ENCODE assay signal across 8 cellular contexts in genomic region chr7:41134242-41134872, GRCh38.
DNase-seq lines count a peak whose midpoint lies in the region; ATAC-seq and TF ChIP-seq lines count a peak whose summit lies in the region.

No MANE protein-coding gene starts in this region.

- no peaks in the 10 kb centered on the region for H3K9me3 ChIP-seq in upper lobe of right lung
- H3K9me3 ChIP-seq in esophagus muscularis mucosa: no peaks in the 10 kb centered on the region

- no peak for TF ChIP-seq CTCF in upper lobe of right lung (IDR thresholded peaks at IDR 0.05)
- TF ChIP-seq CTCF in progenitor cell of endocrine pancreas (IDR thresholded peaks at IDR 0.05; ENCODE audit: unreplicated experiment): no peak
- no peak for TF ChIP-seq CTCF in esophagus muscularis mucosa (IDR thresholded peaks at IDR 0.05)

- CTCF ChIA-PET in activated CD4-positive, alpha-beta T cell treated with anti-CD3 and anti-CD28 coated beads for 36 hours (lab: Charles Lee): interaction anchor here (0.5 kb wide), 1 partner anchor 599 kb away, joined by 3 read pairs; no protein-coding TSS in a partner anchor
- CTCF ChIA-PET in activated CD4-positive, alpha-beta memory T cell treated with anti-CD3 and anti-CD28 coated beads for 36 hours (lab: Charles Lee): no interaction called here

- no peaks in the 10 kb centered on the region for H3K36me3 Mint-ChIP-seq in activated CD4-positive, alpha-beta T cell treated with anti-CD3 and anti-CD28 coated beads for 36 hours (ENCODE audit: low read depth)
- H3K36me3 Mint-ChIP-seq in activated T-helper 2 cell treated with anti-CD3 and anti-CD28 coated beads, Interferon-gamma antibody, Interleukin-2, Interleukin-4, amounts not matched to agents 10 μg/mL and 5 μg/mL and 100 μg/mL, durations not matched to agents 14 hours and 24 hours and 36 hours (ENCODE audit: low read depth): no peaks in the 10 kb centered on the region
- no peaks in the 10 kb centered on the region for H3K36me3 Mint-ChIP-seq in activated CD4-positive, alpha-beta memory T cell treated with anti-CD3 and anti-CD28 coated beads for 36 hours
- no peaks in the 10 kb centered on the region for H3K36me3 Mint-ChIP-seq in progenitor cell of endocrine pancreas (ENCODE audit: insufficient read depth)

- H3K4me1 ChIP-seq in upper lobe of right lung (no peaks in the 10 kb centered on the region), esophagus muscularis mucosa (peaks cover 0 to 7% (median 3%) of the 10 kb centered on the region in 4 donors)

- no peaks in the 10 kb centered on the region for H3K4me1 Mint-ChIP-seq in activated CD4-positive, alpha-beta T cell treated with anti-CD3 and anti-CD28 coated beads for 36 hours
- H3K4me1 Mint-ChIP-seq in activated T-helper 2 cell treated with anti-CD3 and anti-CD28 coated beads, Interferon-gamma antibody, Interleukin-2, Interleukin-4, amounts not matched to agents 10 μg/mL and 5 μg/mL and 100 μg/mL, durations not matched to agents 14 hours and 24 hours and 36 hours (ENCODE audit: low read depth): no peaks in the 10 kb centered on the region
- no peaks in the 10 kb centered on the region for H3K4me1 Mint-ChIP-seq in activated CD4-positive, alpha-beta memory T cell treated with anti-CD3 and anti-CD28 coated beads for 36 hours (ENCODE audit: low read depth)
- no peaks in the 10 kb centered on the region for H3K4me1 Mint-ChIP-seq in progenitor cell of endocrine pancreas (ENCODE audit: low read depth)

- no peak overlapping the region for H3K27ac Mint-ChIP-seq in activated CD4-positive, alpha-beta T cell treated with anti-CD3 and anti-CD28 coated beads for 36 hours
- peak overlapping the region; percentile 57 for H3K27ac Mint-ChIP-seq in activated T-helper 2 cell treated with anti-CD3 and anti-CD28 coated beads, Interferon-gamma antibody, Interleukin-2, Interleukin-4, amounts not matched to agents 10 μg/mL and 5 μg/mL and 100 μg/mL, durations not matched to agents 14 hours and 24 hours and 36 hours
- H3K27ac Mint-ChIP-seq in activated CD4-positive, alpha-beta memory T cell treated with anti-CD3 and anti-CD28 coated beads for 36 hours: no peak overlapping the region
- no peak overlapping the region for H3K27ac Mint-ChIP-seq in progenitor cell of endocrine pancreas

- H3K27me3 Mint-ChIP-seq in activated CD4-positive, alpha-beta T cell treated with anti-CD3 and anti-CD28 coated beads for 36 hours: no peaks in the 10 kb centered on the region
- no peaks in the 10 kb centered on the region for H3K27me3 Mint-ChIP-seq in activated T-helper 2 cell treated with anti-CD3 and anti-CD28 coated beads, Interferon-gamma antibody, Interleukin-2, Interleukin-4, amounts not matched to agents 10 μg/mL and 5 μg/mL and 100 μg/mL, durations not matched to agents 14 hours and 24 hours and 36 hours (ENCODE audit: low read depth)
- H3K27me3 Mint-ChIP-seq in activated CD4-positive, alpha-beta memory T cell treated with anti-CD3 and anti-CD28 coated beads for 36 hours: no peaks in the 10 kb centered on the region
- H3K27me3 Mint-ChIP-seq in progenitor cell of endocrine pancreas: peaks cover 2% of the 10 kb centered on the region

- no peak for TF ChIP-seq EP300 in esophagus muscularis mucosa (IDR thresholded peaks at IDR 0.05)

- WGBS in esophagus muscularis mucosa: 39% methylated on average over 3 of the region's 3 CpGs

- no peaks in the 10 kb centered on the region for H3K9me3 Mint-ChIP-seq in activated CD4-positive, alpha-beta T cell treated with anti-CD3 and anti-CD28 coated beads for 36 hours (ENCODE audit: low read depth)
- no peaks in the 10 kb centered on the region for H3K9me3 Mint-ChIP-seq in activated T-helper 2 cell treated with anti-CD3 and anti-CD28 coated beads, Interferon-gamma antibody, Interleukin-2, Interleukin-4, amounts not matched to agents 10 μg/mL and 5 μg/mL and 100 μg/mL, durations not matched to agents 14 hours and 24 hours and 36 hours
- peaks cover 2% of the 10 kb centered on the region for H3K9me3 Mint-ChIP-seq in activated CD4-positive, alpha-beta memory T cell treated with anti-CD3 and anti-CD28 coated beads for 36 hours
- H3K9me3 Mint-ChIP-seq in progenitor cell of endocrine pancreas (ENCODE audit: low read depth): no peaks in the 10 kb centered on the region

- peak; percentile 36 for ATAC-seq in activated CD4-positive, alpha-beta T cell treated with anti-CD3 and anti-CD28 coated beads for 36 hours
- ATAC-seq in HG03066 (IDR thresholded peaks at IDR 0.05; ENCODE audit: low read depth, unreplicated experiment) (peak; percentile 54), upper lobe of right lung (peak; percentile 69)

- intact Hi-C loops in activated CD4-positive, alpha-beta T cell treated with anti-CD3 and anti-CD28 coated beads for 36 hours (cut with DNase I, micrococcal nuclease): no loop called here
- intact Hi-C loops in activated T-helper 2 cell treated with anti-CD3 and anti-CD28 coated beads, Interferon-gamma antibody, Interleukin-2, Interleukin-4, amounts not matched to agents 10 μg/mL and 5 μg/mL and 100 μg/mL, durations not matched to agents 14 hours and 24 hours and 36 hours (cut with micrococcal nuclease): loop anchor here (10.0 kb wide), 1 partner anchor 60 kb away; no protein-coding TSS in a partner anchor
- intact Hi-C loops in upper lobe of right lung (cut with DNase I) (no loop called here), esophagus muscularis mucosa (cut with DNase I) (no loop called here)
- intact Hi-C loops in activated CD4-positive, alpha-beta memory T cell treated with anti-CD3 and anti-CD28 coated beads for 36 hours (cut with micrococcal nuclease): no loop called here

- H3K36me3 ChIP-seq in upper lobe of right lung: no peaks in the 10 kb centered on the region
- H3K36me3 ChIP-seq in esophagus muscularis mucosa: no peaks in the 10 kb centered on the region

- H3K27ac ChIP-seq in upper lobe of right lung (no peak overlapping the region), esophagus muscularis mucosa (replicated peaks in 1 of 4) (no peak overlapping the region)

- DNase-seq in activated CD4-positive, alpha-beta T cell treated with anti-CD3 and anti-CD28 coated beads for 36 hours: no peak
- no peak for DNase-seq in activated CD4-positive, alpha-beta T cell treated with anti-CD3 and anti-CD28 coated beads for 1 hour
- DNase-seq in activated T-helper 2 cell treated with anti-CD3 and anti-CD28 coated beads, Interferon-gamma antibody, Interleukin-2, Interleukin-4, amounts not matched to agents 10 μg/mL and 5 μg/mL and 100 μg/mL, durations not matched to agents 14 hours and 24 hours and 36 hours (ENCODE audit: low spot score): no peak
- DNase-seq in upper lobe of right lung (no peak), progenitor cell of endocrine pancreas (ENCODE audit: low spot score, unreplicated experiment) (no peak), esophagus muscularis mucosa (ENCODE audit: extremely low spot score) (no peak)
- DNase-seq in activated CD4-positive, alpha-beta memory T cell treated with anti-CD3 and anti-CD28 coated beads for 36 hours: no peak

- no peak overlapping the region for H3K4me3 ChIP-seq in upper lobe of right lung
- no peak overlapping the region for H3K4me3 ChIP-seq in esophagus muscularis mucosa

- H3K27me3 ChIP-seq in upper lobe of right lung: no peaks in the 10 kb centered on the region
- H3K27me3 ChIP-seq in esophagus muscularis mucosa: no peaks in the 10 kb centered on the region

- TF ChIP-seq POLR2A in esophagus muscularis mucosa (IDR thresholded peaks at IDR 0.05; ENCODE audit: low read depth): no peak

- POLR2A ChIA-PET in activated CD4-positive, alpha-beta T cell treated with anti-CD3 and anti-CD28 coated beads for 36 hours (lab: Charles Lee): no interaction called here
- POLR2A ChIA-PET in activated CD4-positive, alpha-beta memory T cell treated with anti-CD3 and anti-CD28 coated beads for 36 hours (lab: Charles Lee): interaction anchor here (0.6 kb wide), 1 partner anchor 42 kb away, joined by 3 read pairs; no protein-coding TSS in a partner anchor

- H3K4me3 Mint-ChIP-seq in activated CD4-positive, alpha-beta T cell treated with anti-CD3 and anti-CD28 coated beads for 36 hours: no peak overlapping the region
- no peak overlapping the region for H3K4me3 Mint-ChIP-seq in activated T-helper 2 cell treated with anti-CD3 and anti-CD28 coated beads, Interferon-gamma antibody, Interleukin-2, Interleukin-4, amounts not matched to agents 10 μg/mL and 5 μg/mL and 100 μg/mL, durations not matched to agents 14 hours and 24 hours and 36 hours (ENCODE audit: low read depth)
- H3K4me3 Mint-ChIP-seq in activated CD4-positive, alpha-beta memory T cell treated with anti-CD3 and anti-CD28 coated beads for 36 hours: no peak overlapping the region
- no peak overlapping the region for H3K4me3 Mint-ChIP-seq in progenitor cell of endocrine pancreas (ENCODE audit: low read depth)
